In the genomic region with DNA sequence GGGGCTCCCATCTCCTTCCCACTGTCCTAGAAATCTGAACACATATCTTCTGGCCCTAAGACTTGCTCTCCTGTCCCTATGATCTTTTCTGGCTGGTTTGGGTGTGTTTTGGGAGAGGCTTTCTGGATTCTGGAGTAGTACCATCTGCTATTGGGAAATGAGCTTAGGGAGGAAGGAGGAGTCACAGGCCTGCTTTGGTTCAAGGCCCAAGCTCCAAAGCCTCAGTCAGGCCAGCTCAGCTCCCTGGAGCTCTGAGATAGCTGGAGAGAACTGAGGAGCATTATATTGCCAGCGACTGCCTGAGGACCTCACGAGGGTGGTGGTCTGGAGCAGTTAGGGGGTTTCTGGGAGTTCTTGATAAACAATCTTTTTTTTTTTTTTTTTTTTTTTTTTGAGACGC, we compare ENCODE assay signal across 24 cellular contexts. TPM values are rescaled to one million over a fixed set of nuclear protein-coding genes. Genes with fewer than 3 reads are reported as not detected.
A peak's percentile ranks its signal among the peaks of the same experiment; 100 is the strongest.
DNase-seq lines count a peak whose midpoint lies in the region; ATAC-seq, FAIRE-seq and TF ChIP-seq lines count a peak whose summit lies in the region.
"Had no signal": no experiment of that assay in that cellular context is flagged by ENCODE, and none has a peak within 500 bp of the region (broad histone marks: within the 10 kb centered on the region; RNA-seq: fewer than 3 reads in every experiment).

No MANE protein-coding gene starts in this region.

- no peaks in the 10 kb centered on the region for H3K9me3 ChIP-seq in gastroesophageal sphincter
- H3K9me3 ChIP-seq in pancreas = no peaks in the 10 kb centered on the region
- no peaks in the 10 kb centered on the region for H3K9me3 ChIP-seq in WERI-Rb-1 (ENCODE audit: severe bottlenecking)
- H3K9me3 ChIP-seq: adrenal gland, uterus had no signal

- H3K27me3 ChIP-seq in gastroesophageal sphincter (peaks cover 8% of the 10 kb centered on the region), pancreas (no peaks in the 10 kb centered on the region), WERI-Rb-1 (ENCODE audit: insufficient read depth, low read depth, severe bottlenecking) (no peaks in the 10 kb centered on the region)
- H3K27me3 ChIP-seq: adrenal gland, uterus had no signal

- FAIRE-seq in pancreas (lab: Jason Lieb, UNC) = no peak
- FAIRE-seq: bronchial epithelial cell, frontal cortex, kidney had no signal

- 40 to 60% methylated on average over 1 to 2 of the region's 3 CpGs for WGBS in gastroesophageal sphincter (ENCODE audit: low coverage in 1 of 2), 2 donors
- 65 to 74% methylated on average over 2 to 3 of the region's 3 CpGs for WGBS in pancreas, 2 donors

- no peak overlapping the region for H3K27ac ChIP-seq in gastroesophageal sphincter
- H3K27ac ChIP-seq in pancreas = no peak overlapping the region
- no peak overlapping the region for H3K27ac ChIP-seq in WERI-Rb-1
- H3K27ac ChIP-seq: adrenal gland, KMS-11, uterus had no signal

- POLR2A ChIA-PET in HEK293T (lab: Yijun Ruan, JAX) = no interaction called here

- H3K36me3 ChIP-seq in gastroesophageal sphincter = no peaks in the 10 kb centered on the region
- no peaks in the 10 kb centered on the region for H3K36me3 ChIP-seq in pancreas
- H3K36me3 ChIP-seq in WERI-Rb-1 = no peaks in the 10 kb centered on the region
- H3K36me3 ChIP-seq: adrenal gland, uterus had no signal

- ATAC-seq in gastroesophageal sphincter = peak; percentile 81
- peak in 3 of 4 donors; percentile 20 to 50 (median 36) for ATAC-seq in pancreas
- no peak for ATAC-seq in HG03039 (IDR thresholded peaks at IDR 0.05; ENCODE audit: unreplicated experiment)
- ATAC-seq: activated CD4-positive, CD25-positive, alpha-beta regulatory T cell treated with anti-CD3 and anti-CD28 coated beads, Interleukin-2, amount 50 U/mL, for 24 hours; activated CD8-positive, alpha-beta T cell treated with anti-CD3 and anti-CD28 coated beads, Interleukin-2, amount 10 ng/mL, durations not matched to agents 7 days and 5 days had no signal

- CTCF ChIA-PET in HEK293T (lab: Yijun Ruan, JAX) = no interaction called here

- TF ChIP-seq CTCF in AG09309 (IDR thresholded peaks at IDR 0.05; ENCODE audit: control insufficient read depth, insufficient read depth, low read depth, low read length, missing control alignments) (no peak), gastroesophageal sphincter (IDR thresholded peaks at IDR 0.05) (no peak), pancreas (IDR thresholded peaks at IDR 0.05) (no peak), WERI-Rb-1 (IDR thresholded peaks at IDR 0.05; ENCODE audit: low read depth, low read length) (no peak)

- intact Hi-C loops in pancreas (cut with DNase I) = no loop called here

- no peak for TF ChIP-seq EP300 in gastroesophageal sphincter (IDR thresholded peaks at IDR 0.05)

- no peak for TF ChIP-seq POLR2A in gastroesophageal sphincter (IDR thresholded peaks at IDR 0.05)

- peak; percentile 10 for DNase-seq in AG09309 (ENCODE audit: low read depth)
- DNase-seq in HEK293T (ENCODE audit: extremely low spot score) = no peak
- no peak for DNase-seq in pancreas
- no peak for DNase-seq in NCI-H1105 (lab: John Stamatoyannopoulos, UW)
- no peak for DNase-seq in WERI-Rb-1
- DNase-seq in mucosa of gallbladder (ENCODE audit: low spot score) = no peak
- DNase-seq: ACHN; activated CD8-positive, alpha-beta T cell treated with anti-CD3 and anti-CD28 coated beads, Interleukin-2, amount 10 ng/mL, durations not matched to agents 7 days and 5 days; activated T-cell treated with anti-CD3 and anti-CD28 coated beads, Interleukin-2, amount 50 U/mL, for 1 hour; CD4-positive, CD25-positive, alpha-beta regulatory T cell; kidney; mammary epithelial cell; NCI-H1930; NCI-H226; NCI-H748 treated with DMSO at 0.1 percent for 48 hours; occipital lobe; uterus had no signal

- H3K4me1 ChIP-seq in gastroesophageal sphincter (no peaks in the 10 kb centered on the region), pancreas (no peaks in the 10 kb centered on the region)
- H3K4me1 ChIP-seq: adrenal gland, uterus had no signal

- H3K4me3 ChIP-seq in AG09309 (ENCODE audit: control insufficient read depth, low read depth, low read length) (no peak overlapping the region), gastroesophageal sphincter (no peak overlapping the region), pancreas (no peak overlapping the region), WERI-Rb-1 (ENCODE audit: low read depth, low read length) (no peak overlapping the region)
- H3K4me3 ChIP-seq: adrenal gland, uterus had no signal

TF ChIP-seq in HEK293T, 16 proteins besides CTCF, POLR2A, EP300 and RAD21:
- TF ChIP-seq ARNT (IDR thresholded peaks at IDR 0.05) (no peak), ZNF384 (IDR thresholded peaks at IDR 0.05) (0 out of 2 replicates have a peak, but pooled peaks have one; percentile 16)

RNA-seq across cellular contexts. Expression of a gene that starts 18.7 kb away (rescaled TPM):
- total RNA-seq in gastroesophageal sphincter (under 1 TPM in 2 of 4 donors, not detected in 2; 0.13 to 0.23 TPM), pancreas (1 to 10 TPM in 3 of 6 donors, under 1 TPM in 3; 0.35 to 2.9 (median 1.6) TPM), mucosa of gallbladder (0.32 TPM)
- 1 to 10 TPM; 1.8 to 8.4 TPM for polyA plus RNA-seq in pancreas
- total RNA-seq: activated CD8-positive, alpha-beta T cell treated with anti-CD3 and anti-CD28 coated beads, Interleukin-2, amount 10 ng/mL, durations not matched to agents 7 days and 5 days; CD4-positive, CD25-positive, alpha-beta regulatory T cell had no signal
- polyA plus RNA-seq: CD4-positive, CD25-positive, alpha-beta regulatory T cell had no signal
